15 cellular contexts compared by ENCODE assay signal in the genomic region with DNA sequence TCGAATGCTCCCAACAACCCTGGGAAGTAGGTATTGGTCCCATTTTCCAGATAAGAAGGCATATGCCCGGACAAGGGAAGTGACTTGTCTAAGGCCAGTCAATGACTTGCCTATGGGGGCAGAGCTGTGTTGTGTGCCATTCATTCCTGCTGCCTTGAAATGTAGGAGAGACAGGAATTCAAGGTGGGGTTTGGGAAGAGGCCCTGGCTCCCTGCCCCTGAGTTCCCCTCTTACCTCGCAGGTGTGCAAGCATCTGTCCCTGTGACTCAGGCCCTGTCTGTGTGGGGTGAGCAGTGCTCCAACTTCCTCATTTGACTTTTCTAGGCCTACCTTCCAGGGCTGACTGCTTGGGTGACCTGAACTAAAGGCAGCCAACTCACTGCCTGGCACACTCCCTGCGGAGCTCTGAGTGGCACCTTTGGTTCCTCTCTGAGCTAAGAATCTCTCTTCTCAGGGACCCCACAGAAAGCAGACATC. TPM values are rescaled to one million over a fixed set of nuclear protein-coding genes. Genes with fewer than 3 reads are reported as not detected.
DNase-seq lines count a peak whose midpoint lies in the region; ATAC-seq and TF ChIP-seq lines count a peak whose summit lies in the region.
"Had no signal": no experiment of that assay in that cellular context is flagged by ENCODE, and none has a peak within 500 bp of the region (broad histone marks: within the 10 kb centered on the region; RNA-seq: fewer than 3 reads in every experiment).

No MANE protein-coding gene starts in this region.

- CTCF ChIA-PET in activated CD8-positive, alpha-beta memory T cell treated with anti-CD3 and anti-CD28 coated beads, Interleukin-2, amount 10 ng/mL, durations not matched to agents 7 days and 5 days (lab: Charles Lee) = interaction anchor here (1.2 kb wide), 1 partner anchor 389 kb away, joined by 4 read pairs; no protein-coding TSS in a partner anchor

- no peak overlapping the region for H3K27ac Mint-ChIP-seq in activated CD8-positive, alpha-beta memory T cell treated with anti-CD3 and anti-CD28 coated beads, Interleukin-2, amount 10 ng/mL, durations not matched to agents 7 days and 5 days
- H3K27ac Mint-ChIP-seq in brain = peak overlapping the region; percentile 74 to 89 (median 88)
- H3K27ac Mint-ChIP-seq in type B pancreatic cell = no peak overlapping the region
- H3K27ac Mint-ChIP-seq: activated CD4-positive, alpha-beta memory T cell treated with anti-CD3 and anti-CD28 coated beads for 36 hours; activated naive CD4-positive, alpha-beta T cell treated with anti-CD3 and anti-CD28 coated beads, Interleukin-2, amount 10 ng/mL, durations not matched to agents 7 days and 5 days; GM23338 had no signal

- no peaks in the 10 kb centered on the region for H3K9me3 Mint-ChIP-seq in activated CD8-positive, alpha-beta memory T cell treated with anti-CD3 and anti-CD28 coated beads, Interleukin-2, amount 10 ng/mL, durations not matched to agents 7 days and 5 days (ENCODE audit: low read depth)
- peaks cover 0 to 2% (median 0%) of the 10 kb centered on the region in 5 experiments for H3K9me3 Mint-ChIP-seq in brain
- H3K9me3 Mint-ChIP-seq in type B pancreatic cell = no peaks in the 10 kb centered on the region
- H3K9me3 Mint-ChIP-seq: activated CD4-positive, alpha-beta memory T cell treated with anti-CD3 and anti-CD28 coated beads for 36 hours; activated naive CD4-positive, alpha-beta T cell treated with anti-CD3 and anti-CD28 coated beads, Interleukin-2, amount 10 ng/mL, durations not matched to agents 7 days and 5 days; GM23338 had no signal

- no peak overlapping the region for H3K27ac ChIP-seq in caudate nucleus (ENCODE audit: low read depth, low read length)

- peaks cover 7% of the 10 kb centered on the region for H3K27me3 Mint-ChIP-seq in activated CD8-positive, alpha-beta memory T cell treated with anti-CD3 and anti-CD28 coated beads, Interleukin-2, amount 10 ng/mL, durations not matched to agents 7 days and 5 days
- H3K27me3 Mint-ChIP-seq in brain (peaks cover 23% of the 10 kb centered on the region), type B pancreatic cell (no peaks in the 10 kb centered on the region)
- H3K27me3 Mint-ChIP-seq: activated CD4-positive, alpha-beta memory T cell treated with anti-CD3 and anti-CD28 coated beads for 36 hours had no signal

- ATAC-seq in activated CD8-positive, alpha-beta memory T cell treated with anti-CD3 and anti-CD28 coated beads, Interleukin-2, amount 10 ng/mL, durations not matched to agents 7 days and 5 days = no peak
- ATAC-seq: GM23338 had no signal

- H3K36me3 Mint-ChIP-seq in activated CD8-positive, alpha-beta memory T cell treated with anti-CD3 and anti-CD28 coated beads, Interleukin-2, amount 10 ng/mL, durations not matched to agents 7 days and 5 days = no peaks in the 10 kb centered on the region
- H3K36me3 Mint-ChIP-seq in brain (peaks cover 35% of the 10 kb centered on the region), type B pancreatic cell (peaks cover 4% of the 10 kb centered on the region)

- peak; percentile 6 for DNase-seq in activated CD8-positive, alpha-beta memory T cell treated with anti-CD3 and anti-CD28 coated beads, Interleukin-2, amount 50 U/mL, for 4 hours
- DNase-seq in activated CD8-positive, alpha-beta memory T cell treated with anti-CD3 and anti-CD28 coated beads, Interleukin-2, amount 10 ng/mL, durations not matched to agents 7 days and 5 days = no peak
- DNase-seq in mesenteric fat pad (ENCODE audit: low spot score) (peak; percentile 39), type B pancreatic cell (ENCODE audit: extremely low spot score, unreplicated experiment) (peak; percentile 27), GF-D8 (lab: John Stamatoyannopoulos, UW) (no peak), caudate nucleus (lab: John Stamatoyannopoulos, UW) (no peak)
- DNase-seq in stimulated activated CD4-positive, alpha-beta T cell treated with anti-CD3 and anti-CD28 coated beads, Interleukin-4, amount 100 ng/mL, for 4 hours = no peak
- DNase-seq: activated CD4-positive, alpha-beta memory T cell treated with anti-CD3 and anti-CD28 coated beads for 36 hours; activated naive CD4-positive, alpha-beta T cell treated with anti-CD3 and anti-CD28 coated beads, Interleukin-2, amount 10 ng/mL, durations not matched to agents 7 days and 5 days; DMS 273 treated with DMSO at 0.1 percent for 48 hours; NCI-H1048; NCI-H446; T-helper 9 cell had no signal

- peaks cover 7% of the 10 kb centered on the region for H3K4me1 Mint-ChIP-seq in activated CD8-positive, alpha-beta memory T cell treated with anti-CD3 and anti-CD28 coated beads, Interleukin-2, amount 10 ng/mL, durations not matched to agents 7 days and 5 days
- peaks cover 69% of the 10 kb centered on the region for H3K4me1 Mint-ChIP-seq in brain
- peaks cover 9% of the 10 kb centered on the region for H3K4me1 Mint-ChIP-seq in type B pancreatic cell (ENCODE audit: unreplicated experiment)

- no peak overlapping the region for H3K4me3 Mint-ChIP-seq in activated CD8-positive, alpha-beta memory T cell treated with anti-CD3 and anti-CD28 coated beads, Interleukin-2, amount 10 ng/mL, durations not matched to agents 7 days and 5 days
- H3K4me3 Mint-ChIP-seq in brain = peak overlapping the region; percentile 85 to 97 (median 96)
- peak overlapping the region; percentile 70 for H3K4me3 Mint-ChIP-seq in type B pancreatic cell
- H3K4me3 Mint-ChIP-seq: activated CD4-positive, alpha-beta memory T cell treated with anti-CD3 and anti-CD28 coated beads for 36 hours; activated naive CD4-positive, alpha-beta T cell treated with anti-CD3 and anti-CD28 coated beads, Interleukin-2, amount 10 ng/mL, durations not matched to agents 7 days and 5 days; GM23338 had no signal

- TF ChIP-seq CTCF in brain (conservative IDR thresholded peaks at IDR 0.05) (no peak), type B pancreatic cell (conservative IDR thresholded peaks at IDR 0.05) (no peak)

RNA-seq across cellular contexts. Expression of a gene that starts 5.1 kb away (rescaled TPM):
- 1 to 10 TPM; 4.2 to 4.3 TPM for total RNA-seq in activated CD8-positive, alpha-beta memory T cell treated with anti-CD3 and anti-CD28 coated beads, Interleukin-2, amount 10 ng/mL, durations not matched to agents 7 days and 5 days
- 21.3 TPM for polyA plus RNA-seq in brain (ENCODE audit: insufficient read depth, low read depth, low replicate concordance)
- total RNA-seq in mesenteric fat pad (78.9 TPM), type B pancreatic cell (ENCODE audit: low replicate concordance) (35.9 and 63.7 TPM in 2 replicates)

Comparison
In these comparisons a context has a peak if more than half of its experiments do, and no peak if none do; other contexts are left out.
1. DNase-seq: peak in activated CD8-positive, alpha-beta memory T cell treated with anti-CD3 and anti-CD28 coated beads, Interleukin-2, amount 50 U/mL, for 4 hours (single experiment), mesenteric fat pad (single experiment) and type B pancreatic cell (single experiment); none in activated CD8-positive, alpha-beta memory T cell treated with anti-CD3 and anti-CD28 coated beads, Interleukin-2, amount 10 ng/mL, durations not matched to agents 7 days and 5 days (single experiment), GF-D8 (single experiment), stimulated activated CD4-positive, alpha-beta T cell treated with anti-CD3 and anti-CD28 coated beads, Interleukin-4, amount 100 ng/mL, for 4 hours (0 of 2) and caudate nucleus (0 of 61).
2. H3K27ac Mint-ChIP-seq: peak in brain (5 of 5); none in activated CD8-positive, alpha-beta memory T cell treated with anti-CD3 and anti-CD28 coated beads, Interleukin-2, amount 10 ng/mL, durations not matched to agents 7 days and 5 days (single experiment) and type B pancreatic cell (single experiment).